ENCODE assay signal across 1 cellular context in genomic region chr1:9194024-9194423, GRCh38.
TF ChIP-seq lines count a peak whose summit lies in the region.

No MANE protein-coding gene starts in this region.

TF ChIP-seq in HepG2, 621 proteins besides CTCF, POLR2A, EP300 and RAD21 (continued from another document and continues in another):
- TF ChIP-seq NFAT5 (CRISPR knock-in tag; IDR thresholded peaks at IDR 0.05) (no peak), SP140L (CRISPR knock-in tag; IDR thresholded peaks at IDR 0.05; ENCODE audit: borderline replicate concordance) (no peak), ZNF784 (CRISPR knock-in tag; IDR thresholded peaks at IDR 0.05; ENCODE audit: borderline replicate concordance) (no peak), HDAC2 (CRISPR knock-in tag; IDR thresholded peaks at IDR 0.05) (0 out of 2 replicates have a peak, but pooled peaks have one; percentile 25), MED1 (CRISPR knock-in tag; IDR thresholded peaks at IDR 0.05) (peak; percentile 38; the same call in 1 of the 2 replicates), AHDC1 (CRISPR knock-in tag; IDR thresholded peaks at IDR 0.05; ENCODE audit: borderline replicate concordance) (no peak), ZNF678 (CRISPR knock-in tag; IDR thresholded peaks at IDR 0.05) (no peak), ETS1 (CRISPR knock-in tag; IDR thresholded peaks at IDR 0.05) (no peak), MEIS2 (CRISPR knock-in tag; IDR thresholded peaks at IDR 0.05) (peak; percentile 45; the same call in 1 of the 2 replicates), CEBPG (CRISPR knock-in tag; IDR thresholded peaks at IDR 0.05) (peak; percentile 57), DZIP1 (CRISPR knock-in tag; IDR thresholded peaks at IDR 0.05) (no peak), MTA1 (CRISPR knock-in tag; IDR thresholded peaks at IDR 0.05; ENCODE audit: borderline replicate concordance) (no peak), ZNF20 (CRISPR knock-in tag; IDR thresholded peaks at IDR 0.05) (no peak), FOXC1 (CRISPR knock-in tag; IDR thresholded peaks at IDR 0.05; ENCODE audit: borderline replicate concordance) (no peak), ZNF800 (CRISPR knock-in tag; IDR thresholded peaks at IDR 0.05) (no peak), ZNF770 (CRISPR knock-in tag; IDR thresholded peaks at IDR 0.05) (peak; percentile 79), HOMEZ (CRISPR knock-in tag; IDR thresholded peaks at IDR 0.05; ENCODE audit: low read depth) (0 out of 2 replicates have a peak, but pooled peaks have one; percentile 29), PATZ1 (CRISPR knock-in tag; IDR thresholded peaks at IDR 0.05) (0 out of 2 replicates have a peak, but pooled peaks have one; percentile 11), ZBTB26 (CRISPR knock-in tag; IDR thresholded peaks at IDR 0.05; ENCODE audit: borderline replicate concordance) (no peak), MIXL1 (CRISPR knock-in tag; IDR thresholded peaks at IDR 0.05) (0 out of 2 replicates have a peak, but pooled peaks have one; percentile 27), SOX13 (IDR thresholded peaks at IDR 0.05) (no peak), SOX13 (CRISPR knock-in tag; conservative IDR thresholded peaks at IDR 0.05 in 1 of 2, IDR thresholded peaks at IDR 0.05 in 1 of 2) (0 out of 4 replicates have a peak, but pooled peaks of 1 of the 2 experiments have one; percentile 6), SIX1 (CRISPR knock-in tag; IDR thresholded peaks at IDR 0.05; ENCODE audit: borderline replicate concordance) (peak; percentile 75; the same call in 1 of the 2 replicates), ARNT2 (CRISPR knock-in tag; IDR thresholded peaks at IDR 0.05; ENCODE audit: low read depth) (no peak), HMGA1 (CRISPR knock-in tag; conservative IDR thresholded peaks at IDR 0.05) (no peak), SNRNP70 (IDR thresholded peaks at IDR 0.05; ENCODE audit: low read depth, low read length) (no peak)
